ENCODE assay signal across 8 cellular contexts in the genomic region with DNA sequence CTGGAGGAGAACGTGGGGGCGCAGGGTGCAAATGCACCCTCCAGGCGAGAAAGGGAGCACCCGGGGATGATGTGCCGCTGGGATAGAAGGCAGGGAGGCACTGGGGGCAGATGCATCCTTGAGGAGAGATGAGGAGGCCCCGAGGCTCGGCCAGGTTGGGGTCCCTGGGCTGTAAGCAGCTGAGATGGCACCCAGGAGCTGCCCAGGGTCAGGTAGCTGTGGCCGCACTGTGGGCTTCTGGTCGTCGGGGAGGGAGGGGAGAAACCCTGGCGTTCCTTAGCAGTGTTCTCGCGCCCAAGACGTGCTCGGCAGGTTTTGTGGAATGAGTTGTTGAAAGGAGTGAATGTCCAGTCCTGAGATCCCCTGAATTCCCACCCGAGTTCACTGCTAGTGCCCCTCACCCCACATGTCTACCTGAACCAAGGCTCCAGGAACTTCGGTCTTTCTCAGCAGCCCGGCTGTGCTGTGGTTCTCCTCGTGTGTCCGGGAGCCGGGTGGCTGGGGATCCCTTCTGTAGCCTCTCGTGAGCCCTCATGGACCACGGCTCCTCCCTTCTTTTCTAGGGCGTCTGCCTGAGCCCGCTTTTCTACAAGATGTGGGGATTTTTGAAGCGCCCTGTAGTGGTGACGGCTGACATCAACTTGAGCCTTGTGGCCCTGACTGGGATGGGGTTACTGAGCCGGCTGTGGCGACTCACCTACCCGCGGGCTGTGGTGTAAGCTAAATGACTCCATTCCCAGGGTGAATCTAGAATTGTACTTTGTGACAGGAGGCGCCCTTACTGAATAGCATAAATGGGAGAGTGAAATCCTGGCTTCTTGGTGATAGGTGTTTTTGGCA. TPM values are rescaled to one million over a fixed set of nuclear protein-coding genes. Genes with fewer than 3 reads are reported as not detected.
A peak's percentile ranks its signal among the peaks of the same experiment; 100 is the strongest.
DNase-seq lines count a peak whose midpoint lies in the region; ATAC-seq, FAIRE-seq and TF ChIP-seq lines count a peak whose summit lies in the region.

No MANE protein-coding gene starts in this region.

- peak overlapping the region in 1 of 7 donors; percentile 40 for H3K27ac Mint-ChIP-seq in CD14-positive monocyte
- H3K27ac Mint-ChIP-seq in stimulated activated naive CD8-positive, alpha-beta T cell treated with anti-CD3 and anti-CD28 coated beads, Interleukin-15, Interleukin-2, amounts not matched to agents 100 ng/mL and 50 ng/mL, for 24 hours = peak overlapping the region; percentile 88

- H3K9me3 Mint-ChIP-seq in CD14-positive monocyte = peaks cover 0 to 4% (median 0%) of the 10 kb centered on the region in 7 donors
- no peaks in the 10 kb centered on the region for H3K9me3 Mint-ChIP-seq in stimulated activated naive CD8-positive, alpha-beta T cell treated with anti-CD3 and anti-CD28 coated beads, Interleukin-15, Interleukin-2, amounts not matched to agents 100 ng/mL and 50 ng/mL, for 24 hours

- no peak for TF ChIP-seq CTCF in CD14-positive monocyte (IDR thresholded peaks at IDR 0.05)
- no peak for TF ChIP-seq CTCF in colonic mucosa (IDR thresholded peaks at IDR 0.05)
- no peak for TF ChIP-seq CTCF in mucosa of descending colon (IDR thresholded peaks at IDR 0.05)

- H3K27me3 ChIP-seq in colonic mucosa = no peaks in the 10 kb centered on the region

- intact Hi-C loops in CD14-positive monocyte (cut with micrococcal nuclease) (loop anchor here (10.0 kb wide), 1 partner anchor 241 kb away; the partner anchor contains the start of gene RAPGEF1 (in 2 of the 2)), colonic mucosa (cut with DNase I) (no loop called here), mucosa of descending colon (cut with DNase I, micrococcal nuclease) (no loop called here), posterior vena cava (cut with DNase I) (no loop called here)

- FAIRE-seq in HTR-8/SVneo (lab: Jason Lieb, UNC) = no peak

- ATAC-seq in activated CD4-positive, CD25-positive, alpha-beta regulatory T cell treated with anti-CD3 and anti-CD28 coated beads, Interleukin-2, amount 50 U/mL, for 24 hours = peak; percentile 66 to 74
- ATAC-seq in mucosa of descending colon (peak; percentile 12), GM21529 (IDR thresholded peaks at IDR 0.05; ENCODE audit: unreplicated experiment) (no peak)

- H3K9me3 ChIP-seq in colonic mucosa (no peaks in the 10 kb centered on the region), mucosa of descending colon (no peaks in the 10 kb centered on the region)

- DNase-seq in CD14-positive monocyte (ENCODE audit: low spot score) (no peak), HTR-8/SVneo (ENCODE audit: insufficient read length, low spot score) (peak; percentile 17), colonic mucosa (no peak), mucosa of descending colon (peak in 2 of 3 donors; percentile 23 to 44), posterior vena cava (ENCODE audit: low spot score) (no peak)

- H3K9ac ChIP-seq in colonic mucosa (ENCODE audit: low read depth in 2 of 2, low read length in 2 of 2) = peak overlapping the region; percentile 87 to 89

- peaks cover 23% of the 10 kb centered on the region for H3K4me1 Mint-ChIP-seq in CD14-positive monocyte
- peaks cover 59% of the 10 kb centered on the region for H3K4me1 Mint-ChIP-seq in stimulated activated naive CD8-positive, alpha-beta T cell treated with anti-CD3 and anti-CD28 coated beads, Interleukin-15, Interleukin-2, amounts not matched to agents 100 ng/mL and 50 ng/mL, for 24 hours (ENCODE audit: low read depth)

- H3K27me3 Mint-ChIP-seq in CD14-positive monocyte (ENCODE audit: low read depth in 3 of 3) = peaks cover 13 to 22% (median 22%) of the 10 kb centered on the region in 3 donors
- H3K27me3 Mint-ChIP-seq in stimulated activated naive CD8-positive, alpha-beta T cell treated with anti-CD3 and anti-CD28 coated beads, Interleukin-15, Interleukin-2, amounts not matched to agents 100 ng/mL and 50 ng/mL, for 24 hours = no peaks in the 10 kb centered on the region

- H3K4me3 ChIP-seq in colonic mucosa (peak overlapping the region; percentile 100), mucosa of descending colon (peak overlapping the region; percentile 67)

- peaks cover 4% of the 10 kb centered on the region for H3K4me1 ChIP-seq in colonic mucosa
- H3K4me1 ChIP-seq in mucosa of descending colon (ENCODE audit: low read depth) = peaks cover 26% of the 10 kb centered on the region

- H3K36me3 ChIP-seq in colonic mucosa = no peaks in the 10 kb centered on the region
- H3K36me3 ChIP-seq in mucosa of descending colon (ENCODE audit: low read depth) = no peaks in the 10 kb centered on the region

- no peak overlapping the region for H3K27ac ChIP-seq in colonic mucosa

- peak overlapping the region; percentile 89 to 98 for H3K4me3 Mint-ChIP-seq in CD14-positive monocyte
- peak overlapping the region; percentile 94 for H3K4me3 Mint-ChIP-seq in stimulated activated naive CD8-positive, alpha-beta T cell treated with anti-CD3 and anti-CD28 coated beads, Interleukin-15, Interleukin-2, amounts not matched to agents 100 ng/mL and 50 ng/mL, for 24 hours

- peaks cover 15 to 22% of the 10 kb centered on the region in 2 donors for H3K36me3 Mint-ChIP-seq in CD14-positive monocyte
- H3K36me3 Mint-ChIP-seq in stimulated activated naive CD8-positive, alpha-beta T cell treated with anti-CD3 and anti-CD28 coated beads, Interleukin-15, Interleukin-2, amounts not matched to agents 100 ng/mL and 50 ng/mL, for 24 hours (ENCODE audit: low read depth) = peaks cover 34% of the 10 kb centered on the region

RNA-seq across cellular contexts. Expression of gene POMT1, which starts 1.1 kb away (rescaled TPM):
- polyA plus RNA-seq in CD14-positive monocyte = 1 to 10 TPM; 5.9 to 7.5 TPM
- total RNA-seq in colonic mucosa = 10 to 100 TPM; 24.0 to 28.8 TPM
- total RNA-seq in mucosa of descending colon = 10 to 100 TPM; 26.1 to 40.5 (median 35.4) TPM
- total RNA-seq in posterior vena cava = 10 to 100 TPM; 18.2 to 22.8 TPM

RNA-seq across cellular contexts. Expression of gene UCK1, which starts 27.2 kb away (rescaled TPM):
- 10 to 100 TPM; 15.9 to 16.3 TPM for polyA plus RNA-seq in CD14-positive monocyte
- total RNA-seq in colonic mucosa (10 to 100 TPM; 20.2 to 29.3 TPM), mucosa of descending colon (10 to 100 TPM; 25.2 to 43.4 (median 27.4) TPM), posterior vena cava (10 to 100 TPM; 16.8 to 18.8 TPM)

RNA-seq across cellular contexts. Expression of gene PRRT1B, which starts 41.5 kb away (rescaled TPM):
- not detected for polyA plus RNA-seq in CD14-positive monocyte
- total RNA-seq in colonic mucosa (1 to 10 TPM; 2.0 to 4.5 TPM), mucosa of descending colon (1 to 10 TPM; 1.9 to 9.4 (median 2.9) TPM), posterior vena cava (not detected)

Comparison
In these comparisons a context has a peak if more than half of its experiments do, and no peak if none do; other contexts are left out.
1. DNase-seq: peak in HTR-8/SVneo (single experiment) and mucosa of descending colon (2 of 3); none in CD14-positive monocyte (single experiment), colonic mucosa (single experiment) and posterior vena cava (single experiment).
2. intact Hi-C loops: an anchor here in CD14-positive monocyte (10.0 kb wide); none called in colonic mucosa, mucosa of descending colon and posterior vena cava.